ENCODE assay signal across 8 cellular contexts in the genomic region with DNA sequence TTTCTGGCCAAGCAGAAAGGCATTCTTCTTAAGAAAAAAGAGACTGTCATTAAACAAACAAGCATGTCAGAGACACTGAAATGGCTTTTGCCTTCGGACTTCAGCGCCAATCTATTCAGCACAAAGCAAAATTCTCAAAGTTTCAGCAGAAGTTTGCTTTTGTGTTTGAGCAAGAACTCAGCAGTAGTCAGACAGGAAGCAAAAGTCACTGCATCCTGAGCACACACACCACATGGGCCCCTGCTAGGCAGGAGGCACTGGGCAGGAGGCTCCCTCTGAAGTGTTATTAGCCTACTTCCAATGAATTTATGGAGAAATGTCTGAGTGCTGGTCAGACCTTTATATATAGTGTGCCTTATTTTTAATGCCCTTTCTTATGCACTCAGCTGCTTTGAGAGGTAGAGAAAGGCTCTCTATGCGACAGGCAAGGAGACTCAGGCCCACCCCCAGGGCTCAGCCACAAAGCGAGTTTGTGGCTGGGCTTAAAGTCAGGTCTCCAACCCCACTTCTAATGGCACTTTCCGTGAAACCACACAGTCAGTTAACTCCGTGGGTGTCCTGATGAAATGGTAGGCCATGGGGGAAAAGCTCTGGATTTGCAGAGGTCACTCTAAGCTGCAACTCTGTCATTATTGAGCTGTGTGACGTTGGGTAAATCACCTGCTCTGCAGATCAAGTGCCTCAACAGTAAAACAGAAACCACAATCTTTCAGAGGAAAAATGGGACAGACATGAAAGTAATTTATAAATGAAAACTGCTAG.
DNase-seq lines count a peak whose midpoint lies in the region; TF ChIP-seq lines count a peak whose summit lies in the region.

No MANE protein-coding gene starts in this region.

- no peaks in the 10 kb centered on the region; the same call in 1 of the 2 replicates for H3K36me3 Mint-ChIP-seq in HFFc6 (ENCODE audit: low read depth)
- H3K36me3 Mint-ChIP-seq in T-helper 2 cell treated with Interferon-gamma antibody and Interleukin-4, amounts not matched to agents 5 μg/mL and 100 μg/mL, for 36 hours (ENCODE audit: low read depth): no peaks in the 10 kb centered on the region

- no peaks in the 10 kb centered on the region for H3K27me3 ChIP-seq in HAP-1 (ENCODE audit: low read depth)

- no peak for TF ChIP-seq CTCF in HFFc6 (IDR thresholded peaks at IDR 0.05)

- no peak overlapping the region for H3K4me3 ChIP-seq in HAP-1

- H3K27me3 Mint-ChIP-seq in HFFc6 (ENCODE audit: insufficient read depth): peaks cover 2% of the 10 kb centered on the region; the same call in 1 of the 2 replicates
- H3K27me3 Mint-ChIP-seq in T-helper 2 cell treated with Interferon-gamma antibody and Interleukin-4, amounts not matched to agents 5 μg/mL and 100 μg/mL, for 36 hours (ENCODE audit: low read depth): peaks cover 3% of the 10 kb centered on the region

- H3K36me3 ChIP-seq in HAP-1 (replicated peaks): no peaks in the 10 kb centered on the region

- peak; percentile 68 for DNase-seq in GM03348 (ENCODE audit: low spot score)
- DNase-seq in HFFc6: no peak
- DNase-seq in T-helper 2 cell treated with Interferon-gamma antibody and Interleukin-4, amounts not matched to agents 5 μg/mL and 100 μg/mL, for 36 hours (ENCODE audit: low spot score): peak; percentile 5
- DNase-seq in lung microvascular endothelial cell (ENCODE audit: low read depth in 2 of 2): peak; percentile 26 to 84
- no peak for DNase-seq in midbrain (lab: John Stamatoyannopoulos, UW)
- no peak for DNase-seq in HAP-1 (ENCODE audit: low spot score in 2 of 2)
- DNase-seq in NCI-H2171 treated with DMSO at 0.1 percent for 48 hours (lab: John Stamatoyannopoulos, UW): no peak
- DNase-seq in NCI-H345 treated with DMSO at 0.1 percent for 48 hours (lab: John Stamatoyannopoulos, UW; ENCODE audit: unreplicated experiment): no peak

- H3K27ac Mint-ChIP-seq in HFFc6: peak overlapping the region; percentile 80
- H3K27ac Mint-ChIP-seq in T-helper 2 cell treated with Interferon-gamma antibody and Interleukin-4, amounts not matched to agents 5 μg/mL and 100 μg/mL, for 36 hours: peak overlapping the region; percentile 42

- in situ Hi-C loops in HAP-1 (cut with MboI; ENCODE audit: low sequenced_read_pairs): no loop called here

- peaks cover 33% of the 10 kb centered on the region; the same call in 1 of the 2 replicates for H3K4me1 Mint-ChIP-seq in HFFc6 (ENCODE audit: low read depth)
- peaks cover 13% of the 10 kb centered on the region for H3K4me1 Mint-ChIP-seq in T-helper 2 cell treated with Interferon-gamma antibody and Interleukin-4, amounts not matched to agents 5 μg/mL and 100 μg/mL, for 36 hours (ENCODE audit: low read depth)

- H3K9me3 Mint-ChIP-seq in HFFc6: peaks cover 5% of the 10 kb centered on the region; the same call in 1 of the 2 replicates
- H3K9me3 Mint-ChIP-seq in T-helper 2 cell treated with Interferon-gamma antibody and Interleukin-4, amounts not matched to agents 5 μg/mL and 100 μg/mL, for 36 hours: no peaks in the 10 kb centered on the region

- no peaks in the 10 kb centered on the region; the same call in 1 of the 2 replicates for H3K9me3 ChIP-seq in HAP-1

- H3K4me3 Mint-ChIP-seq in HFFc6: peak overlapping the region; percentile 60
- H3K4me3 Mint-ChIP-seq in T-helper 2 cell treated with Interferon-gamma antibody and Interleukin-4, amounts not matched to agents 5 μg/mL and 100 μg/mL, for 36 hours: peak overlapping the region; percentile 24

- no peaks in the 10 kb centered on the region for H3K4me1 ChIP-seq in HAP-1

Comparison
In these comparisons a context has a peak if more than half of its experiments do, and no peak if none do; other contexts are left out.
1. DNase-seq: peak in GM03348 (single experiment), T-helper 2 cell treated with Interferon-gamma antibody and Interleukin-4, amounts not matched to agents 5 μg/mL and 100 μg/mL, for 36 hours (single experiment) and lung microvascular endothelial cell (2 of 2); none in HFFc6 (single experiment), midbrain (single experiment), HAP-1 (0 of 2), NCI-H2171 treated with DMSO at 0.1 percent for 48 hours (single experiment) and NCI-H345 treated with DMSO at 0.1 percent for 48 hours (single experiment).